Comparison of ENCODE assay signal across 23 cellular contexts in the genomic region with DNA sequence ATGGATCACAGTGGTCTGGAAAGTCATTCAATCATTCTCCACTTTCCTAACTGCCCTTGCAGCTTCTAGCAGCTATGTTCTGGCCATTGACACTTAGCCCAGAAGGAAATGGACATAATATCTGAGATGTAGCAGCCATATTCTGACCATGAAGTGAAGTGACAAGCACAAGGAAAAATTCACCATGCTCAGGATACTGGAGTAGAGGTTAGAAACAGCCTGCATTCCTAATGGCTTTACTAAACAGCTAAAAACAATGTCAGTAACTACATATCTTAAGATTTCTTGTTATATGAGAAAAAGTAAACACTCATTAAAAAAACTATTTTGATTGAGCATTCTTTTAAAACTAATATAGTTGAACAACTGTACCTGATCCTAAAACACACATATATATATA.
DNase-seq lines count a peak whose midpoint lies in the region; ATAC-seq, FAIRE-seq and TF ChIP-seq lines count a peak whose summit lies in the region.
"Had no signal": no experiment of that assay in that cellular context is flagged by ENCODE, and none has a peak within 500 bp of the region (broad histone marks: within the 10 kb centered on the region; RNA-seq: fewer than 3 reads in every experiment).

No MANE protein-coding gene starts in this region.

- H3K9ac ChIP-seq in IMR-90 (ENCODE audit: low read depth, low read length): no peak overlapping the region
- H3K9ac ChIP-seq: GM23248 had no signal

- no peak overlapping the region for H4K8ac ChIP-seq in IMR-90 (ENCODE audit: low read depth in 2 of 2, low read length in 2 of 2)

- H3K27me3 ChIP-seq in IMR-90 (ENCODE audit: control insufficient read depth, insufficient read depth, low read length) (no peaks in the 10 kb centered on the region), suprapubic skin (no peaks in the 10 kb centered on the region)

- in situ Hi-C loops in IMR-90 (cut with MboI; ENCODE audit: low sequenced_read_pairs): no loop called here

- no peak overlapping the region for H2AK5ac ChIP-seq in IMR-90 (ENCODE audit: low read depth, low read length)

- H3K4me3 ChIP-seq in IMR-90 (ENCODE audit: insufficient read depth, low read depth, low read length) (no peak overlapping the region), suprapubic skin (no peak overlapping the region)
- H3K4me3 ChIP-seq: A549, GM12878, GM23248 had no signal

- no peaks in the 10 kb centered on the region; a peak in 1 of 4 replicates for H3K79me1 ChIP-seq in IMR-90 (ENCODE audit: low read depth in 1 of 2, low read length in 2 of 2)

- H3K27ac ChIP-seq in IMR-90 (ENCODE audit: insufficient read depth, low read length) (no peak overlapping the region), suprapubic skin (no peak overlapping the region)
- H3K27ac ChIP-seq: A549, GM23248 had no signal

- 0 out of 2 replicates have a peak overlapping the region, but pooled peaks have one; percentile 0 for H3K14ac ChIP-seq in IMR-90 (replicated peaks; ENCODE audit: low read depth, low read length)

- no peak overlapping the region for H2BK5ac ChIP-seq in IMR-90 (ENCODE audit: low read depth, low read length, poor library complexity, severe bottlenecking)

- FAIRE-seq in urothelium cell line (lab: Jason Lieb, UNC): peak; percentile 35
- FAIRE-seq: A549, GM12878, GM19239, H1 had no signal

- H2BK20ac ChIP-seq in IMR-90 (ENCODE audit: low read depth, low read length): no peak overlapping the region

- H3K36me3 ChIP-seq in IMR-90 (ENCODE audit: control insufficient read depth, insufficient read depth, low read length): no peaks in the 10 kb centered on the region
- H3K36me3 ChIP-seq in suprapubic skin: no peaks in the 10 kb centered on the region

- CTCF ChIA-PET in IMR-90 (lab: Yijun Ruan, JAX): interaction anchor here (0.6 to 1.4 kb wide), 2 partner anchors 15 to 443 kb away, joined by 3 to 10 read pairs; no protein-coding TSS in a partner anchor

- no peak overlapping the region for H4K91ac ChIP-seq in IMR-90 (ENCODE audit: insufficient read depth, low read depth, low read length)

- H2BK120ac ChIP-seq in IMR-90 (ENCODE audit: low read depth, low read length): no peak overlapping the region

- no peak for TF ChIP-seq EP300 in suprapubic skin (IDR thresholded peaks at IDR 0.05)

- POLR2A ChIA-PET in IMR-90 (lab: Charles Lee; ENCODE audit: unreplicated experiment): interaction anchor here (0.6 kb wide), 1 partner anchor 272 kb away, joined by 3 read pairs; no protein-coding TSS in a partner anchor

- no peak overlapping the region for H4K5ac ChIP-seq in IMR-90 (ENCODE audit: low read depth, low read length)

- TF ChIP-seq RAD21 in IMR-90 (IDR thresholded peaks at IDR 0.05; ENCODE audit: low read length): no peak

- H2AFZ ChIP-seq in IMR-90 (replicated peaks; ENCODE audit: low read length, poor library complexity): no peak overlapping the region
- H2AFZ ChIP-seq: GM23248 had no signal

- no peaks in the 10 kb centered on the region for H3K9me1 ChIP-seq in IMR-90 (ENCODE audit: insufficient read depth, low read length)

- intact Hi-C loops in IMR-90 (cut with micrococcal nuclease): no loop called here

- TF ChIP-seq POLR2A in IMR-90 (IDR thresholded peaks at IDR 0.05; ENCODE audit: low read depth, low read length) (no peak), suprapubic skin (IDR thresholded peaks at IDR 0.05) (no peak)

- H3K4ac ChIP-seq in IMR-90 (ENCODE audit: low read depth, low read length): no peak overlapping the region

- peak; percentile 66 for ATAC-seq in IMR-90 (ENCODE audit: low read depth)
- ATAC-seq: A549, GM12878 had no signal

- H3K9me3 ChIP-seq in IMR-90 (ENCODE audit: control insufficient read depth, insufficient read depth, low read length): no peaks in the 10 kb centered on the region
- H3K9me3 ChIP-seq in suprapubic skin: no peaks in the 10 kb centered on the region
- H3K9me3 ChIP-seq: A549 had no signal

- H4K20me1 ChIP-seq in IMR-90 (ENCODE audit: insufficient read depth, low read length): no peaks in the 10 kb centered on the region

- H3K4me1 ChIP-seq in IMR-90 (ENCODE audit: control insufficient read depth, insufficient read depth, low read length) (no peaks in the 10 kb centered on the region), suprapubic skin (no peaks in the 10 kb centered on the region)
- H3K4me1 ChIP-seq: A549 had no signal

- H3K4me2 ChIP-seq in IMR-90 (ENCODE audit: low read depth, low read length): no peak overlapping the region
- H3K4me2 ChIP-seq: A549 had no signal

- TF ChIP-seq CTCF in IMR-90 (conservative IDR thresholded peaks at IDR 0.05; ENCODE audit: low read depth, low read length): no peak
- no peak for TF ChIP-seq CTCF in suprapubic skin (IDR thresholded peaks at IDR 0.05)

- dilution Hi-C loops in IMR-90 (cut with HindIII; ENCODE audit: low sequenced_read_pairs, unreplicated experiment): no loop called here

- no peak overlapping the region for H2AK9ac ChIP-seq in IMR-90 (replicated peaks; ENCODE audit: low read depth, low read length, poor library complexity)

- no peak overlapping the region for H3K56ac ChIP-seq in IMR-90 (ENCODE audit: extremely low read depth, insufficient read depth, low read length)

- H3K23ac ChIP-seq in IMR-90 (ENCODE audit: low read depth, low read length): no peak overlapping the region

- BruUV-seq in IMR-90 (replicated peaks; lab: Mats Ljungman, UMichigan): no TSS peak

- peak; percentile 16 for DNase-seq in EH (ENCODE audit: low read depth)
- peak; percentile 5 for DNase-seq in IMR-90
- peak; percentile 8 for DNase-seq in cerebellar cortex (ENCODE audit: low spot score)
- DNase-seq in urothelium cell line (ENCODE audit: low spot score): no peak
- DNase-seq in suprapubic skin (ENCODE audit: low spot score in 2 of 2): no peak
- DNase-seq in D341Med (ENCODE audit: low spot score): no peak
- no peak for DNase-seq in hepatic stellate cell (ENCODE audit: low spot score)
- DNase-seq: 8988T; C1 segment of cervical spinal cord; Calu3; CD4-positive, alpha-beta memory T cell; COR-L47; DMS153; DND-41; EL; GDM1; GM23248; H7; HCEC 1CT had no signal

- H3K18ac ChIP-seq in IMR-90 (ENCODE audit: low read depth, low read length): no peak overlapping the region

- H2BK15ac ChIP-seq in IMR-90 (ENCODE audit: low read depth, low read length): no peak overlapping the region

TF ChIP-seq in IMR-90, 13 proteins besides CTCF, POLR2A, EP300 and RAD21:
- TF ChIP-seq FOS (IDR thresholded peaks at IDR 0.05; ENCODE audit: low read depth, low read length) (no peak), BHLHE40 (IDR thresholded peaks at IDR 0.05; ENCODE audit: low read depth, low read length) (no peak), SMC3 (IDR thresholded peaks at IDR 0.05; ENCODE audit: low read depth, low read length) (no peak), CEBPB (IDR thresholded peaks at IDR 0.05; ENCODE audit: low read depth, low read length) (no peak), MAFK (IDR thresholded peaks at IDR 0.05; ENCODE audit: low read depth, low read length) (no peak), MXI1 (IDR thresholded peaks at IDR 0.05; ENCODE audit: borderline replicate concordance, low read depth, low read length) (no peak), RFX5 (IDR thresholded peaks at IDR 0.05; ENCODE audit: low read depth, low read length) (no peak), ELK1 (IDR thresholded peaks at IDR 0.05; ENCODE audit: borderline replicate concordance, low read depth, low read length) (no peak), CHD1 (IDR thresholded peaks at IDR 0.05; ENCODE audit: low read depth, low read length) (no peak), NFE2L2 (IDR thresholded peaks at IDR 0.05; ENCODE audit: low read depth, low read length) (no peak), MAZ (IDR thresholded peaks at IDR 0.05; ENCODE audit: borderline replicate concordance, low read depth, low read length) (no peak), RCOR1 (IDR thresholded peaks at IDR 0.05; ENCODE audit: insufficient replicate concordance, low read length) (no peak), USF2 (IDR thresholded peaks at IDR 0.05; ENCODE audit: low read depth, low read length) (no peak)

Comparison
In these comparisons a context has a peak if more than half of its experiments do, and no peak if none do; other contexts are left out.
1. DNase-seq: peak in EH (single experiment), IMR-90 (single experiment) and cerebellar cortex (single experiment); none in urothelium cell line (single experiment), suprapubic skin (0 of 2), D341Med (single experiment) and hepatic stellate cell (single experiment).